In the genomic region with DNA sequence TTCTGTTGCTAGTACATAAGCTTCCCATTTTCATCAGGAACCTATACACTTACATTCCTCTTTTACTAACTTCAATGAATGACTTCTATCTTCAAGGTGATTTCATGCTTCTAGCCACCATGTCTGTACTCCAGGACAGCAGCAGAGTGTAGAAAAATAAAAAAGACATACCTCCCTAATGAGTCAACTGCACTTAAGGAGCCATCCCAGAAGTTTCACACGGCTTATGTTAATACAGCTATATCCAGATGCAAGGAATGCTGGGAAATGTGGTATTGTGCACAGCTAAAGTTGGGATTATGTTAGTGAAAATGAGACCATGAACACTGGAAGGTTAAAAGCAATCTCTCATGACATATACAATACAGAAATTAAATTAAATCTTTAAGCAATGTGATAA, we compare ENCODE assay signal across 8 cellular contexts.
DNase-seq lines count a peak whose midpoint lies in the region; FAIRE-seq and TF ChIP-seq lines count a peak whose summit lies in the region.
"Not testable (repeated sequence)": the region's sequence is repeated elsewhere in the genome, so short reads cannot be mapped to it uniquely, and the experiment has no call there.

No MANE protein-coding gene starts in this region.

- BruUV-seq in mammary epithelial cell (replicated peaks; lab: Mats Ljungman, UMichigan), result not testable (repeated sequence)

- H3K27me3 ChIP-seq in mammary epithelial cell (ENCODE audit: insufficient read depth, low read length); fibroblast of lung (ENCODE audit: control insufficient read depth, insufficient read depth, low read length); keratinocyte (ENCODE audit: control insufficient read depth, extremely low read depth, insufficient read depth, low read length): not testable (repeated sequence)

- CTCF ChIA-PET in RWPE1 (lab: Yijun Ruan, JAX), result interaction anchor here (0.6 kb wide), 1 partner anchor 680 kb away, joined by 4 read pairs; no protein-coding TSS in a partner anchor
- CTCF ChIA-PET in mammary epithelial cell (lab: Charles Lee; ENCODE audit: low non-redundant PET), result not testable (repeated sequence)

- whole genome bisulfite sequencing in mammary epithelial cell (ENCODE audit: low coverage, missing lambda C conversion rate), result 38% methylated on average over 1 of the region's 1 CpG

- POLR2A ChIA-PET in RWPE1 (lab: Yijun Ruan, JAX; ENCODE audit: low non-redundant PET), result not testable (repeated sequence)

- intact Hi-C loops in mammary epithelial cell (cut with micrococcal nuclease), result not testable (repeated sequence)

- H4K20me1 ChIP-seq in mammary epithelial cell (ENCODE audit: insufficient read depth, low read length); fibroblast of lung (ENCODE audit: control insufficient read depth, extremely low read depth, insufficient read depth, low read length); keratinocyte (ENCODE audit: control insufficient read depth, extremely low read depth, insufficient read depth, low read length): not testable (repeated sequence)

- not testable (repeated sequence) for H3K79me2 ChIP-seq in mammary epithelial cell (ENCODE audit: insufficient read depth, low read length); fibroblast of lung (ENCODE audit: control insufficient read depth, insufficient read depth, low read length); keratinocyte (ENCODE audit: control insufficient read depth, insufficient read depth, low read length)

- in situ Hi-C loops in ACHN (cut with HindIII; ENCODE audit: low pct_ligation_motif_present, low pct_unique_long_range_greater_than_20kb, low sequenced_read_pairs); mammary epithelial cell (cut with MboI; ENCODE audit: low sequenced_read_pairs in 2 of 2): not testable (repeated sequence)

- H3K9me1 ChIP-seq in keratinocyte (ENCODE audit: control insufficient read depth, extremely low read depth, insufficient read depth, low read length), result not testable (repeated sequence)

- not testable (repeated sequence) for H3K4me3 ChIP-seq in mammary epithelial cell (replicated peaks in 1 of 3; ENCODE audit: insufficient read depth in 1 of 3, low read depth in 2 of 3, low read length in 3 of 3); fibroblast of lung (replicated peaks in 1 of 4; ENCODE audit: control extremely low read depth in 1 of 4, insufficient read depth in 1 of 4, low read depth in 3 of 4, low read length in 4 of 4); keratinocyte (ENCODE audit: control insufficient read depth in 2 of 3, extremely low read depth in 1 of 3, insufficient read depth in 2 of 3, low read depth in 1 of 3, low read length in 3 of 3); skeletal muscle cell (ENCODE audit: low read depth, low read length)

- not testable (repeated sequence) for H3K4me1 ChIP-seq in mammary epithelial cell (ENCODE audit: insufficient read depth, low read length); fibroblast of lung (ENCODE audit: control insufficient read depth, extremely low read depth, insufficient read depth, low read length); keratinocyte (ENCODE audit: control insufficient read depth, extremely low read depth, insufficient read depth, low read length)

- peak; percentile 52 for DNase-seq in ACHN
- peak; percentile 0 for DNase-seq in GM03348 (ENCODE audit: low spot score)
- DNase-seq in HT-29 (ENCODE audit: low spot score), result peak; percentile 1
- peak; percentile 0 for DNase-seq in RWPE1 (ENCODE audit: low spot score)
- DNase-seq in mammary epithelial cell, result peak; percentile 31
- peak; percentile 46 to 88 for DNase-seq in fibroblast of lung (ENCODE audit: low read depth in 2 of 2)
- peak; percentile 21 for DNase-seq in keratinocyte (ENCODE audit: low read depth, low spot score)
- peak; percentile 45 for DNase-seq in skeletal muscle cell (ENCODE audit: low read depth)

- H3K4me2 ChIP-seq in mammary epithelial cell (ENCODE audit: insufficient read depth, low read depth, low read length); fibroblast of lung (ENCODE audit: extremely low read depth, insufficient read depth, low read length); keratinocyte (ENCODE audit: control insufficient read depth, extremely low read depth, insufficient read depth, low read depth, low read length): not testable (repeated sequence)

- H3K36me3 ChIP-seq in mammary epithelial cell (ENCODE audit: insufficient read depth, low read length); fibroblast of lung (ENCODE audit: control insufficient read depth, insufficient read depth, low read length); keratinocyte (ENCODE audit: control insufficient read depth in 2 of 2, extremely low read depth in 1 of 2, insufficient read depth in 2 of 2, low read length in 2 of 2): not testable (repeated sequence)

- not testable (repeated sequence) for H3K9me3 ChIP-seq in mammary epithelial cell (replicated peaks; ENCODE audit: insufficient read depth, low read length); fibroblast of lung (ENCODE audit: control insufficient read depth, insufficient read depth, low read depth, low read length); keratinocyte (ENCODE audit: control insufficient read depth, low read depth, low read length)

- FAIRE-seq in keratinocyte (lab: Jason Lieb, UNC), result not testable (repeated sequence)

- not testable (repeated sequence) for H3K27ac ChIP-seq in RWPE1; mammary epithelial cell (ENCODE audit: insufficient read depth, low read depth, low read length); fibroblast of lung (ENCODE audit: insufficient read depth, low read length); keratinocyte (ENCODE audit: control insufficient read depth, insufficient read depth, low read length)

- TF ChIP-seq CTCF in RWPE1 (conservative IDR thresholded peaks at IDR 0.05; ENCODE audit: low read depth); mammary epithelial cell (conservative IDR thresholded peaks at IDR 0.05 in 1 of 2, IDR thresholded peaks at IDR 0.05 in 1 of 2; ENCODE audit: extremely low read depth in 1 of 2, insufficient read depth in 1 of 2, low read depth in 1 of 2, low read length in 2 of 2); fibroblast of lung (conservative IDR thresholded peaks at IDR 0.05 in 1 of 2, IDR thresholded peaks at IDR 0.05 in 1 of 2; ENCODE audit: low read depth in 1 of 2, low read length in 2 of 2); keratinocyte (optimal IDR thresholded peaks at IDR 0.05 in 1 of 3, IDR thresholded peaks at IDR 0.05 in 1 of 3, conservative IDR thresholded peaks at IDR 0.05 in 1 of 3; ENCODE audit: extremely low read depth in 1 of 3, insufficient read depth in 2 of 3, low read length in 3 of 3): not testable (repeated sequence)

- not testable (repeated sequence) for H3K9ac ChIP-seq in mammary epithelial cell (ENCODE audit: insufficient read depth, low read length); fibroblast of lung (ENCODE audit: insufficient read depth, low read length); keratinocyte (ENCODE audit: control insufficient read depth, extremely low read depth, insufficient read depth, low read length)

- dilution Hi-C loops in mammary epithelial cell (cut with HindIII; ENCODE audit: low sequenced_read_pairs); keratinocyte (cut with MboI; ENCODE audit: extremely low pct_ligation_motif_present, low sequenced_read_pairs): not testable (repeated sequence)

- H2AFZ ChIP-seq in mammary epithelial cell (ENCODE audit: low read depth, low read length); fibroblast of lung (ENCODE audit: low read length); keratinocyte (ENCODE audit: control insufficient read depth, low read length): not testable (repeated sequence)

Comparison
In these comparisons a context has a peak if more than half of its experiments do, and no peak if none do; other contexts are left out.
1. DNase-seq: peak in every context shown above with its lines; median percentile 67 in fibroblast of lung; 52 in ACHN; 45 in skeletal muscle cell; 31 in mammary epithelial cell; 21 in keratinocyte; 1 in HT-29; 0 in GM03348; 0 in RWPE1.